ENCODE assay signal across 11 cellular contexts in the genomic region with DNA sequence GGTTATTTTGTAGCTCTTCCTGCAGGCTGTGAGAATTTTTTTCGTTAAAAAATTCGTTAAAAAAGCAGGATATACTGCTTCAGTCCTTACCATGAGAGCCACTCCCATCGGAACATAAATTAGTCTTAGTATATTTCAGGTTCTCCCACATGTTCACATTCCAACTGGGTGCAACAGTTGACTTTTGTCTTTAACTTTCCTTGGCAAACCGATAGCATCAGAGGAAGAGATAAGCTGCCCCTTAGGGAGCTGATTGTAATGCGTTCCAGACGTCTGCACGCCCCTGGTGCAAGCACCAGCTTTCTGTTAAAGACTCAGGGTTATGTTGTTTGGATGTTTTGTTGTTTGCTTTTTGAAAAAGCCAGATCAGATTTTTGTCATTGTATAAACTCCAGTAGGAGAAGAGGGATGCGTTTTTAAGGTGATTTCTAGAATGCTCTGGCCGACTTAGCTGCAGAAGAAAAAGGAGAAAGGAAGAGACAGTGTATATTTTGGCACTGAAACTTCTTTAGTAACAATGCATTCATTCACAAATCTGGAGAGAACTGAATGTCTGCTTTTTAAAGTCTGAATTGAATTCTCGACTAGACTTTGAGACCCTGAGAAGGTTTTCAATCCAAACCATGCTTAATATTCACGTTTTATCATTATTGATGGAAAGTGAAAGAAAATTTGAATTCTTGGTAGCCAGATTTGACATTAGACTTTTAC.
A peak's percentile ranks its signal among the peaks of the same experiment; 100 is the strongest.
DNase-seq lines count a peak whose midpoint lies in the region; ATAC-seq, FAIRE-seq and TF ChIP-seq lines count a peak whose summit lies in the region.
"Had no signal": no experiment of that assay in that cellular context is flagged by ENCODE, and none has a peak within 500 bp of the region (broad histone marks: within the 10 kb centered on the region; RNA-seq: fewer than 3 reads in every experiment).

No MANE protein-coding gene starts in this region.

- peak overlapping the region; percentile 63; the same call in 1 of the 2 replicates for H3K9ac ChIP-seq in GM23248

- 38 to 43% methylated on average over 11 of the region's 11 CpGs for WGBS in GM23248 (ENCODE audit: low coverage in 1 of 2, low lambda C conversion rate in 2 of 2, missing lambda C conversion rate in 2 of 2), 2 experiments
- 13% methylated on average over 11 of the region's 11 CpGs for WGBS in heart right ventricle, 2 donors
- WGBS in small intestine, 3 donors: 19 to 22% (median 20%) methylated on average over 11 of the region's 11 CpGs

- peaks cover 12% of the 10 kb centered on the region for H3K27me3 Mint-ChIP-seq in activated B cell treated with CpG ODN at 0.5 μM for 24 hours

- peak overlapping the region; percentile 81 for H2AFZ ChIP-seq in GM23248

- CTCF ChIA-PET in activated B cell treated with CpG ODN at 0.5 μM for 24 hours (lab: Charles Lee): no interaction called here

- H3K36me3 ChIP-seq in GM23248 (ENCODE audit: low read depth) (no peaks in the 10 kb centered on the region), heart right ventricle (no peaks in the 10 kb centered on the region), gastrocnemius medialis (no peaks in the 10 kb centered on the region), small intestine (ENCODE audit: control insufficient read depth in 2 of 2, insufficient read depth in 2 of 2, low read length in 2 of 2) (peaks cover 0 to 2% of the 10 kb centered on the region in 2 donors)
- H3K36me3 ChIP-seq: upper lobe of left lung had no signal

- no peak for ATAC-seq in activated B cell treated with CpG ODN at 0.5 μM for 24 hours (ENCODE audit: low read depth)
- peak in 6 of 8 donors; percentile 25 to 61 (median 34) for ATAC-seq in heart right ventricle
- no peak for ATAC-seq in gastrocnemius medialis
- no peak for ATAC-seq in HG03196 (IDR thresholded peaks at IDR 0.05; ENCODE audit: unreplicated experiment)
- ATAC-seq in stimulated activated effector memory CD8-positive, alpha-beta T cell treated with anti-CD3 and anti-CD28 coated beads, Interleukin-12 subunit alpha, Interleukin-12 subunit beta, amount 100 ng/mL, for 72 hours: no peak

- peaks cover 7% of the 10 kb centered on the region; the same call in 1 of the 2 replicates for H3F3A ChIP-seq in GM23248 (ENCODE audit: insufficient read depth)

- no peaks in the 10 kb centered on the region; the same call in 1 of the 2 replicates for H3K79me2 ChIP-seq in GM23248 (ENCODE audit: insufficient read depth)

- TF ChIP-seq CTCF in activated B cell treated with CpG ODN at 0.5 μM for 24 hours (IDR thresholded peaks at IDR 0.05): no peak
- TF ChIP-seq CTCF in heart right ventricle (IDR thresholded peaks at IDR 0.05): no peak
- TF ChIP-seq CTCF in gastrocnemius medialis (IDR thresholded peaks at IDR 0.05 in 4 of 5, conservative IDR thresholded peaks at IDR 0.05 in 1 of 5): no peak

- peak overlapping the region; percentile 64 for H3K4me3 ChIP-seq in GM23248
- peak overlapping the region in 5 of 10 donors; percentile 1 to 31 (median 13) for H3K4me3 ChIP-seq in heart right ventricle
- H3K4me3 ChIP-seq in gastrocnemius medialis: peak overlapping the region in 2 of 4 donors; percentile 17 to 47
- no peak overlapping the region for H3K4me3 ChIP-seq in small intestine (ENCODE audit: low read depth in 1 of 2, low read length in 2 of 2)
- H3K4me3 ChIP-seq: upper lobe of left lung had no signal

- no peak overlapping the region for H3K27ac Mint-ChIP-seq in activated B cell treated with CpG ODN at 0.5 μM for 24 hours
- H3K27ac Mint-ChIP-seq in stimulated activated effector memory CD8-positive, alpha-beta T cell treated with anti-CD3 and anti-CD28 coated beads, Interleukin-12 subunit alpha, Interleukin-12 subunit beta, amount 100 ng/mL, for 72 hours: no peak overlapping the region
- H3K27ac Mint-ChIP-seq: activated T-cell treated with anti-CD3 and anti-CD28 coated beads, Interleukin-2, amount 50 U/mL, for 72 hours had no signal

- no peaks in the 10 kb centered on the region for H4K20me1 ChIP-seq in GM23248 (ENCODE audit: insufficient read depth)

- intact Hi-C loops in activated B cell treated with CpG ODN at 0.5 μM for 24 hours (cut with micrococcal nuclease): no loop called here
- intact Hi-C loops in heart right ventricle (cut with DNase I): no loop called here
- intact Hi-C loops in gastrocnemius medialis (cut with DNase I; ENCODE audit: low total_unique reads): no loop called here

- FAIRE-seq in small intestine (lab: Jason Lieb, UNC): no peak
- no peak for FAIRE-seq in GM12891 (lab: Jason Lieb, UNC)
- FAIRE-seq: HTR-8/SVneo had no signal

- H3K27me3 ChIP-seq in GM23248 (replicated peaks; ENCODE audit: insufficient read depth): no peaks in the 10 kb centered on the region
- H3K27me3 ChIP-seq in heart right ventricle: no peaks in the 10 kb centered on the region
- H3K27me3 ChIP-seq in gastrocnemius medialis: no peaks in the 10 kb centered on the region
- H3K27me3 ChIP-seq in small intestine (ENCODE audit: control insufficient read depth in 2 of 2, insufficient read depth in 2 of 2, low read length in 2 of 2): no peaks in the 10 kb centered on the region
- H3K27me3 ChIP-seq: upper lobe of left lung had no signal

- peak overlapping the region; percentile 44 for H3K4me3 Mint-ChIP-seq in activated B cell treated with CpG ODN at 0.5 μM for 24 hours
- H3K4me3 Mint-ChIP-seq in stimulated activated effector memory CD8-positive, alpha-beta T cell treated with anti-CD3 and anti-CD28 coated beads, Interleukin-12 subunit alpha, Interleukin-12 subunit beta, amount 100 ng/mL, for 72 hours: no peak overlapping the region

- no peaks in the 10 kb centered on the region for H3K9me3 ChIP-seq in GM23248 (ENCODE audit: low read depth)
- H3K9me3 ChIP-seq in heart right ventricle: no peaks in the 10 kb centered on the region
- H3K9me3 ChIP-seq in gastrocnemius medialis: no peaks in the 10 kb centered on the region
- no peaks in the 10 kb centered on the region for H3K9me3 ChIP-seq in small intestine (ENCODE audit: control insufficient read depth, low read depth)
- H3K9me3 ChIP-seq: upper lobe of left lung had no signal

- H3K9me3 Mint-ChIP-seq in activated B cell treated with CpG ODN at 0.5 μM for 24 hours: no peaks in the 10 kb centered on the region
- no peaks in the 10 kb centered on the region for H3K9me3 Mint-ChIP-seq in stimulated activated effector memory CD8-positive, alpha-beta T cell treated with anti-CD3 and anti-CD28 coated beads, Interleukin-12 subunit alpha, Interleukin-12 subunit beta, amount 100 ng/mL, for 72 hours
- H3K9me3 Mint-ChIP-seq: activated T-cell treated with anti-CD3 and anti-CD28 coated beads, Interleukin-2, amount 50 U/mL, for 72 hours had no signal

- no peaks in the 10 kb centered on the region for H3K9me2 ChIP-seq in GM23248 (ENCODE audit: insufficient read depth)

- no peaks in the 10 kb centered on the region for H3K36me3 Mint-ChIP-seq in activated B cell treated with CpG ODN at 0.5 μM for 24 hours (ENCODE audit: low read depth)
- H3K36me3 Mint-ChIP-seq in stimulated activated effector memory CD8-positive, alpha-beta T cell treated with anti-CD3 and anti-CD28 coated beads, Interleukin-12 subunit alpha, Interleukin-12 subunit beta, amount 100 ng/mL, for 72 hours: no peaks in the 10 kb centered on the region

- TF ChIP-seq POLR2A in gastrocnemius medialis (IDR thresholded peaks at IDR 0.05) (no peak), GM12891 (IDR thresholded peaks at IDR 0.05; ENCODE audit: low read depth, low read length) (no peak)

- H3K4me1 ChIP-seq in GM23248 (ENCODE audit: insufficient read depth): peaks cover 14% of the 10 kb centered on the region
- peaks cover 6 to 95% (median 67%) of the 10 kb centered on the region in 9 donors for H3K4me1 ChIP-seq in heart right ventricle
- H3K4me1 ChIP-seq in gastrocnemius medialis: peaks cover 46 to 55% of the 10 kb centered on the region in 2 donors
- H3K4me1 ChIP-seq in small intestine (ENCODE audit: control insufficient read depth in 2 of 2, insufficient read depth in 1 of 2, low read depth in 1 of 2, low read length in 1 of 2): peaks cover 3 to 6% of the 10 kb centered on the region in 2 donors

- POLR2A ChIA-PET in activated B cell treated with CpG ODN at 0.5 μM for 24 hours (lab: Charles Lee): no interaction called here

- peak overlapping the region; percentile 84 for H3K4me2 ChIP-seq in GM23248 (ENCODE audit: unreplicated experiment)

- in situ Hi-C loops in GM23248 (cut with MboI): no loop called here
- in situ Hi-C loops in gastrocnemius medialis (cut with MboI; ENCODE audit: low sequenced_read_pairs in 4 of 4): no loop called here

- DNase-seq in GM23248 (peak; percentile 32), activated B cell treated with CpG ODN at 0.5 μM for 24 hours (no peak), heart right ventricle (no peak), gastrocnemius medialis (no peak), small intestine (no peak), GM12891 (ENCODE audit: insufficient read length, low spot score) (no peak)
- no peak for DNase-seq in stimulated activated effector memory CD8-positive, alpha-beta T cell treated with anti-CD3 and anti-CD28 coated beads, Interleukin-12 subunit alpha, Interleukin-12 subunit beta, amount 100 ng/mL, for 72 hours (ENCODE audit: low spot score in 2 of 2)
- DNase-seq: activated T-cell treated with anti-CD3 and anti-CD28 coated beads, Interleukin-2, amount 50 U/mL, for 72 hours; upper lobe of left lung had no signal

- H3K27ac ChIP-seq in GM23248 (no peak overlapping the region), heart right ventricle (peak overlapping the region in 9 of 10 donors; percentile 11 to 91 (median 66)), gastrocnemius medialis (peak overlapping the region; percentile 62 to 77 (median 69)), small intestine (ENCODE audit: low read depth in 1 of 2, low read length in 1 of 2) (no peak overlapping the region)

- H3K4me1 Mint-ChIP-seq in activated B cell treated with CpG ODN at 0.5 μM for 24 hours: peaks cover 5% of the 10 kb centered on the region
- H3K4me1 Mint-ChIP-seq in stimulated activated effector memory CD8-positive, alpha-beta T cell treated with anti-CD3 and anti-CD28 coated beads, Interleukin-12 subunit alpha, Interleukin-12 subunit beta, amount 100 ng/mL, for 72 hours: peaks cover 13% of the 10 kb centered on the region

TF ChIP-seq in GM12891, 5 proteins besides CTCF, POLR2A, EP300 and RAD21:
- TF ChIP-seq TAF1 (IDR thresholded peaks at IDR 0.05; ENCODE audit: low read depth, low read length): no peak
- no peak for TF ChIP-seq POLR2AphosphoS5 (IDR thresholded peaks at IDR 0.05; ENCODE audit: low read depth, low read length)
- no peak for TF ChIP-seq PAX5 (IDR thresholded peaks at IDR 0.05; ENCODE audit: insufficient read depth, low read length, severe bottlenecking)
- no peak for TF ChIP-seq POU2F2 (IDR thresholded peaks at IDR 0.05; ENCODE audit: low read depth, low read length)
- TF ChIP-seq SPI1 (IDR thresholded peaks at IDR 0.05; ENCODE audit: low read depth, low read length): no peak

Comparison
In these comparisons a context has a peak if more than half of its experiments do, and no peak if none do; other contexts are left out.
1. H3K27ac ChIP-seq: peak in heart right ventricle (9 of 10) and gastrocnemius medialis (4 of 4); none in GM23248 (single experiment) and small intestine (0 of 2).
2. ATAC-seq: peak in heart right ventricle (6 of 8); none in activated B cell treated with CpG ODN at 0.5 μM for 24 hours (single experiment), gastrocnemius medialis (0 of 2), HG03196 (single experiment) and stimulated activated effector memory CD8-positive, alpha-beta T cell treated with anti-CD3 and anti-CD28 coated beads, Interleukin-12 subunit alpha, Interleukin-12 subunit beta, amount 100 ng/mL, for 72 hours (single experiment).